ENCODE assay signal across 10 cellular contexts in the genomic region with DNA sequence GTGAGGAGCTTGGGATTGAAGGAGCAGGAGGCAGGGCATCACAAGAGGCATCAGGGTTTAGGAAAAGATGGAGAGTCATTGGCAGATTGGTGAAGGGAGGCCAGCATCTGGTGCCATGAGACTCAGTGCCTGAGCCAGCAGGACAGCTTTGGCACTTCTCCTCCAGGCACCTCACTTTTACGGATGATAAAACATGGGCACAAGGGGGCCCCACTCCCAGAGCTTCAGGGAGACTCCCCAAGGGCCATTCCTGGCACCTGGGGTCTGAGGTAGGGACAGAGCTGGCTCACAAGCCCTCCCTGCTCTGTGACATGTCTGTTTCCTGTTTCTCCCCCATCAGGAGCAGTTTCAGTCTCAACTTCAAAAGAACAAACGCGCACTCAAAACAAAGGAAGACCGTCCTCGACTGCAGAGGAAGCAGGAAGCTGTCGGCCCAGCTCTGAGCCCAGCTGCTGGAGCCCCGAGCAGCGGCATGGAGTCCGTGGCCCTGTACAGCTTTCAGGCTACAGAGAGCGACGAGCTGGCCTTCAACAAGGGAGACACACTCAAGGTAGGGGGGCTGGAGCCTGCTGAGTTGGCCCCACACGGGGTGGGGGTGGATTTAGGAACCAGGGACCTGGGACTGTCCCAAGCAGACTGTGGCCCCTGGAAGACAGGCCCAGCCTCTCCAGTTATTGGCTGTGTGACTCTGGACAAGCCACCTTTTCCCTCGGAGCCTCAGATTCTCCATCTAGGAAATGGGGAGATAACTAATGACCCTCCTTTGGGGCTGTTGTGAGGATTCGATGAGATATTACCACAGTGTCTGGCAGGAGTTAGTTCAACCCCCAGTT. TPM values are rescaled to one million over a fixed set of nuclear protein-coding genes. Genes with fewer than 3 reads are reported as not detected.
A peak's percentile ranks its signal among the peaks of the same experiment; 100 is the strongest.
DNase-seq lines count a peak whose midpoint lies in the region; ATAC-seq and TF ChIP-seq lines count a peak whose summit lies in the region.
"Not testable (repeated sequence)": the region's sequence is repeated elsewhere in the genome, so short reads cannot be mapped to it uniquely, and the experiment has no call there.
"Had no signal": no experiment of that assay in that cellular context is flagged by ENCODE, and none has a peak within 500 bp of the region (broad histone marks: within the 10 kb centered on the region; RNA-seq: fewer than 3 reads in every experiment).

Gene GRAPL (plus strand): TSS at position 442 of the 833 bp plus-strand sequence. CDS start 31 bp downstream, at position 473.

- not testable (repeated sequence) for H3K4me3 ChIP-seq in CD8-positive, alpha-beta T cell (ENCODE audit: low read depth, low read length); heart right ventricle

- POLR2A ChIA-PET in CD8-positive, alpha-beta T cell (lab: Charles Lee), result not testable (repeated sequence)

- H3K9me3 Mint-ChIP-seq in CD8-positive, alpha-beta T cell; activated T-cell treated with anti-CD3 and anti-CD28 coated beads, Interleukin-2, amount 50 U/mL, for 72 hours; memory B cell; stimulated activated memory B cell treated with anti-CD40 and anti-IgM and Interleukin-4, amounts not matched to agents 10 μg/mL and 1 μg/mL and 100 μg/mL, for 72 hours: not testable (repeated sequence)

- H3K36me3 Mint-ChIP-seq in CD8-positive, alpha-beta T cell; activated T-cell treated with anti-CD3 and anti-CD28 coated beads, Interleukin-2, amount 50 U/mL, for 72 hours (ENCODE audit: insufficient read depth in 2 of 2); memory B cell; stimulated activated memory B cell treated with anti-CD40 and anti-IgM and Interleukin-4, amounts not matched to agents 10 μg/mL and 1 μg/mL and 100 μg/mL, for 72 hours: not testable (repeated sequence)

- not testable (repeated sequence) for TF ChIP-seq CTCF in CD8-positive, alpha-beta T cell (IDR thresholded peaks at IDR 0.05); heart right ventricle (IDR thresholded peaks at IDR 0.05)

- DNase-seq in CD8-positive, alpha-beta T cell; activated T-cell treated with anti-CD3 and anti-CD28 coated beads, Interleukin-2, amount 50 U/mL, for 72 hours; dermis microvascular lymphatic vessel endothelial cell (ENCODE audit: low read depth in 2 of 2); heart right ventricle; memory B cell (ENCODE audit: low spot score in 2 of 2): not testable (repeated sequence)

- H3K4me1 ChIP-seq in CD8-positive, alpha-beta T cell (ENCODE audit: insufficient read depth, low read length); heart right ventricle: not testable (repeated sequence)

- not testable (repeated sequence) for H3K27ac Mint-ChIP-seq in CD8-positive, alpha-beta T cell; activated T-cell treated with anti-CD3 and anti-CD28 coated beads, Interleukin-2, amount 50 U/mL, for 72 hours; memory B cell; stimulated activated memory B cell treated with anti-CD40 and anti-IgM and Interleukin-4, amounts not matched to agents 10 μg/mL and 1 μg/mL and 100 μg/mL, for 72 hours

- not testable (repeated sequence) for H3K9me3 ChIP-seq in CD8-positive, alpha-beta T cell (ENCODE audit: low read length); heart right ventricle

- H3K27me3 Mint-ChIP-seq in CD8-positive, alpha-beta T cell (ENCODE audit: low read depth); activated T-cell treated with anti-CD3 and anti-CD28 coated beads, Interleukin-2, amount 50 U/mL, for 72 hours (ENCODE audit: low read depth); memory B cell; stimulated activated memory B cell treated with anti-CD40 and anti-IgM and Interleukin-4, amounts not matched to agents 10 μg/mL and 1 μg/mL and 100 μg/mL, for 72 hours: not testable (repeated sequence)

- not testable (repeated sequence) for H3K36me3 ChIP-seq in CD8-positive, alpha-beta T cell (ENCODE audit: insufficient read depth, low read length); heart right ventricle

- not testable (repeated sequence) for H3K4me1 Mint-ChIP-seq in CD8-positive, alpha-beta T cell (ENCODE audit: low read depth); activated T-cell treated with anti-CD3 and anti-CD28 coated beads, Interleukin-2, amount 50 U/mL, for 72 hours (ENCODE audit: low read depth); memory B cell; stimulated activated memory B cell treated with anti-CD40 and anti-IgM and Interleukin-4, amounts not matched to agents 10 μg/mL and 1 μg/mL and 100 μg/mL, for 72 hours

- peak; percentile 81 for ATAC-seq in CD8-positive, alpha-beta T cell
- ATAC-seq in HG02678 (IDR thresholded peaks at IDR 0.05; ENCODE audit: unreplicated experiment), result peak; percentile 36
- peak; percentile 74 to 85 for ATAC-seq in activated T-cell treated with anti-CD3 and anti-CD28 coated beads, Interleukin-2, amount 50 U/mL, for 72 hours (replicated peaks in 1 of 2)
- peak; percentile 35 to 82 (median 77) for ATAC-seq in heart right ventricle
- peak; percentile 50 for ATAC-seq in memory B cell (ENCODE audit: low read depth)
- ATAC-seq in stimulated activated memory B cell treated with anti-CD40 and anti-IgM and Interleukin-4, amounts not matched to agents 10 μg/mL and 1 μg/mL and 100 μg/mL, for 72 hours, result peak; percentile 22

- no CpG with 5 or more reads among the region's 14 CpGs for WGBS in heart right ventricle, 2 donors

- H3K27ac ChIP-seq in CD8-positive, alpha-beta T cell (ENCODE audit: low read depth, low read length); heart right ventricle: not testable (repeated sequence)

- intact Hi-C loops in CD8-positive, alpha-beta T cell (cut with DNase I, micrococcal nuclease); T-helper 2 cell treated with Interferon-gamma antibody and Interleukin-4, amounts not matched to agents 100 ng/mL and 5 ng/mL, for 36 hours (cut with micrococcal nuclease); heart right ventricle (cut with DNase I): not testable (repeated sequence)

- CTCF ChIA-PET in CD8-positive, alpha-beta T cell (lab: Charles Lee), result not testable (repeated sequence)

- not testable (repeated sequence) for H3K27me3 ChIP-seq in CD8-positive, alpha-beta T cell (ENCODE audit: insufficient read depth, low read length); heart right ventricle

- not testable (repeated sequence) for H3K4me3 Mint-ChIP-seq in CD8-positive, alpha-beta T cell; activated T-cell treated with anti-CD3 and anti-CD28 coated beads, Interleukin-2, amount 50 U/mL, for 72 hours; memory B cell; stimulated activated memory B cell treated with anti-CD40 and anti-IgM and Interleukin-4, amounts not matched to agents 10 μg/mL and 1 μg/mL and 100 μg/mL, for 72 hours

RNA-seq across cellular contexts. Expression of gene GRAPL, which starts in this region (rescaled TPM):
- 10 to 100 TPM; 15.7 to 18.7 TPM for total RNA-seq in CD8-positive, alpha-beta T cell
- total RNA-seq in T-helper 2 cell treated with Interferon-gamma antibody and Interleukin-4, amounts not matched to agents 100 ng/mL and 5 ng/mL, for 36 hours, result 18.1 and 19.8 TPM in 2 replicates
- 1 to 10 TPM; 2.8 to 5.1 TPM for total RNA-seq in activated T-cell treated with anti-CD3 and anti-CD28 coated beads, Interleukin-2, amount 50 U/mL, for 72 hours
- total RNA-seq in dermis microvascular lymphatic vessel endothelial cell, result 23.5 and 56.0 TPM in 2 replicates
- 1 to 10 TPM in 7 of 10 donors, under 1 TPM in 3; 0.53 to 2.9 (median 1.6) TPM for total RNA-seq in heart right ventricle
- 1 to 10 TPM in 1 of 2 donors, under 1 TPM in 1; 0.94 to 3.1 TPM for polyA plus RNA-seq in heart right ventricle
- total RNA-seq: G401, HT1080 had no signal

Comparison
In these comparisons a context has a peak if more than half of its experiments do, and no peak if none do; other contexts are left out.
1. ATAC-seq: peak in every context shown above with its lines; median percentile 81 in CD8-positive, alpha-beta T cell; 80 in activated T-cell treated with anti-CD3 and anti-CD28 coated beads, Interleukin-2, amount 50 U/mL, for 72 hours; 77 in heart right ventricle; 50 in memory B cell; 36 in HG02678; 22 in stimulated activated memory B cell treated with anti-CD40 and anti-IgM and Interleukin-4, amounts not matched to agents 10 μg/mL and 1 μg/mL and 100 μg/mL, for 72 hours.